2 cellular contexts compared by ENCODE assay signal in the genomic region with DNA sequence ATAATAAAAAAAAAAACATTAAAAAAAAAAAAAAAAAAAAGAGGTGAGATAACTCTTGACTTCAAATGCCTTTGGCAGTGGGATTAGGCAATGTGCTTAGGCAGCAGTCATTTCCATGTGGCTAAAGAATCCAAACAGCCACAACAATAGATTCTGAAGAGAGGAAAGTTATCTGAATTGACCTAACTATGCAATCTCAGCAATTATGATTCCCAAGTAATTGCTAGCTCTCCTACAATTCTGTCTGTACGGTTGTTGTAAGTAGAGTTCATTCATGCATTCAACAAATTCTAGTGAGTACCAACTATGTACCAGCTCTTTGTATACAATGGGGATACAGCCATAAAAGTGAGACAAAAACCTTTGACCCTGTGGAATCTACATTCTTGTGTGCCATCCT.
TF ChIP-seq lines count a peak whose summit lies in the region.

No MANE protein-coding gene starts in this region.

TF ChIP-seq in HepG2, 621 proteins besides CTCF, POLR2A, EP300 and RAD21:
- TF ChIP-seq MAFK (conservative IDR thresholded peaks at IDR 0.05 in 1 of 2, IDR thresholded peaks at IDR 0.05 in 1 of 2; ENCODE audit: low read length in 2 of 2) (peak in 1 of 2 experiments; percentile 66; a peak in 2 of 4 replicates), MEF2D (CRISPR knock-in tag; IDR thresholded peaks at IDR 0.05) (no peak), MAFF (IDR thresholded peaks at IDR 0.05; ENCODE audit: low read depth, low read length) (peak; percentile 61)

TF ChIP-seq in K562, 482 proteins besides CTCF, POLR2A, EP300 and RAD21:
- no peak for TF ChIP-seq YY1 (IDR thresholded peaks at IDR 0.05; ENCODE audit: borderline replicate concordance in 1 of 3, control insufficient read depth in 1 of 3, extremely low read depth in 1 of 3, insufficient read depth in 3 of 3, insufficient read length in 1 of 3, insufficient replicate concordance in 2 of 3, low read depth in 1 of 3, low read length in 2 of 3)
- TF ChIP-seq ZNF316 (IDR thresholded peaks at IDR 0.05): peak; percentile 17; the same call in 1 of the 2 replicates
